ENCODE assay signal across 8 cellular contexts in genomic region chr11:66842896-66843775, GRCh38. TPM values are rescaled to one million over a fixed set of nuclear protein-coding genes. Genes with fewer than 3 reads are reported as not detected.
DNase-seq lines count a peak whose midpoint lies in the region; ATAC-seq and TF ChIP-seq lines count a peak whose summit lies in the region.

Gene RCE1 (plus strand): TSS chr11:66843441. CDS start chr11:66843456, 15 bp downstream.

- DNase-seq in DND-41: peak; percentile 93
- peak; percentile 93 for DNase-seq in RWPE1 (ENCODE audit: low spot score)
- peak; percentile 87 for DNase-seq in activated T-helper 9 cell treated with anti-CD3 and anti-CD28 coated beads, Interleukin-2, amount 50 U/mL, for 16 hours (ENCODE audit: low read depth)
- peak; percentile 83 for DNase-seq in fibroblast of the aortic adventitia (ENCODE audit: low read depth)
- DNase-seq in stomach: peak; percentile 91

- H3K27ac ChIP-seq in DND-41 (ENCODE audit: low read length): peak within 1 kb of the TSS; percentile 95
- peak within 1 kb of the TSS; percentile 89 for H3K27ac ChIP-seq in KMS-11
- peak within 1 kb of the TSS; percentile 89 for H3K27ac ChIP-seq in RWPE1
- H3K27ac ChIP-seq in neural cell (ENCODE audit: low read length): peak within 1 kb of the TSS; percentile 86
- peak within 1 kb of the TSS; percentile 97 to 99 (median 98) for H3K27ac ChIP-seq in stomach

- H3K9me3 ChIP-seq in DND-41 (ENCODE audit: insufficient read depth, low read length, severe bottlenecking) (no peaks in the 10 kb centered on the region), neural cell (ENCODE audit: low read length) (no peaks in the 10 kb centered on the region), stomach (no peaks in the 10 kb centered on the region)

- POLR2A ChIA-PET in RWPE1 (lab: Yijun Ruan, JAX; ENCODE audit: low non-redundant PET): interaction anchor here (0.6 to 0.8 kb wide), 3 partner anchors 13 to 184 kb away, joined by 3 to 9 read pairs (median 5); no protein-coding TSS in a partner anchor

- whole genome bisulfite sequencing in stomach, 5 donors: 0 to 1% (median 1%) methylated on average over 35 to 98 of the region's 98 CpGs

- peak; percentile 81 for ATAC-seq in DND-41 (ENCODE audit: insufficient read depth, low read depth)
- peak; percentile 72 for ATAC-seq in GM21737 (IDR thresholded peaks at IDR 0.05; ENCODE audit: unreplicated experiment)

- peak within 1 kb of the TSS; percentile 77 to 82 for H3K4me3 ChIP-seq in DND-41 (ENCODE audit: low read depth in 1 of 2, low read length in 2 of 2)
- peak within 1 kb of the TSS; percentile 35 for H3K4me3 ChIP-seq in KMS-11 (IDR thresholded peaks at IDR 0.05; ENCODE audit: insufficient read depth, low read depth, low read length)
- peak within 1 kb of the TSS; percentile 99 for H3K4me3 ChIP-seq in fibroblast of the aortic adventitia (ENCODE audit: low read depth, low read length)
- peak within 1 kb of the TSS; percentile 89 for H3K4me3 ChIP-seq in neural cell (ENCODE audit: low read length)
- peak within 1 kb of the TSS; percentile 69 to 99 (median 96) for H3K4me3 ChIP-seq in stomach

- H2AFZ ChIP-seq in DND-41 (ENCODE audit: low read depth, low read length): peak within 1 kb of the TSS; percentile 79
- peak within 1 kb of the TSS; percentile 92 for H2AFZ ChIP-seq in KMS-11 (ENCODE audit: low read depth)
- peak within 1 kb of the TSS; percentile 65 for H2AFZ ChIP-seq in neural cell (ENCODE audit: low read depth, low read length)

- CTCF ChIA-PET in RWPE1 (lab: Yijun Ruan, JAX): interaction anchor here (0.6 to 1.8 kb wide), 3 partner anchors 9 to 179 kb away, joined by 3 to 6 read pairs (median 3); no protein-coding TSS in a partner anchor

- no peaks in the 10 kb centered on the region for H3F3A ChIP-seq in neural cell (ENCODE audit: insufficient read depth, low read length, poor library complexity, severe bottlenecking)

- TF ChIP-seq CTCF in DND-41 (IDR thresholded peaks at IDR 0.05; ENCODE audit: borderline replicate concordance, extremely low read depth, low read length, poor library complexity, severe bottlenecking) (no peak), KMS-11 (conservative IDR thresholded peaks at IDR 0.05; ENCODE audit: low read depth, low read length) (no peak), RWPE1 (conservative IDR thresholded peaks at IDR 0.05; ENCODE audit: low read depth) (no peak), fibroblast of the aortic adventitia (IDR thresholded peaks at IDR 0.05; ENCODE audit: insufficient read depth, low read length) (no peak), neural cell (IDR thresholded peaks at IDR 0.05; ENCODE audit: poor library complexity, severe bottlenecking) (no peak), stomach (IDR thresholded peaks at IDR 0.05) (no peak)

- H3K36me3 ChIP-seq in DND-41 (ENCODE audit: insufficient read depth, low read length): peaks cover 70% of the 10 kb centered on the region
- H3K36me3 ChIP-seq in KMS-11 (ENCODE audit: insufficient read depth): no peaks in the 10 kb centered on the region
- no peaks in the 10 kb centered on the region for H3K36me3 ChIP-seq in neural cell (ENCODE audit: insufficient read depth, low read length)
- H3K36me3 ChIP-seq in stomach: peaks cover 14 to 53% (median 48%) of the 10 kb centered on the region in 4 donors

- H3K9me2 ChIP-seq in neural cell (ENCODE audit: insufficient read depth, low read length): no peaks in the 10 kb centered on the region

- H3K4me1 ChIP-seq in DND-41 (ENCODE audit: insufficient read depth, low read length) (peaks cover 40% of the 10 kb centered on the region), KMS-11 (ENCODE audit: low read depth, poor library complexity, severe bottlenecking) (peaks cover 17% of the 10 kb centered on the region), stomach (peaks cover 26 to 50% (median 43%) of the 10 kb centered on the region in 4 donors)

- TF ChIP-seq RAD21 in neural cell (conservative IDR thresholded peaks at IDR 0.05): peak; percentile 31

- TF ChIP-seq EP300 in neural cell (conservative IDR thresholded peaks at IDR 0.05; ENCODE audit: poor library complexity, severe bottlenecking) (peak; percentile 60), stomach (IDR thresholded peaks at IDR 0.05) (no peak)

- H3K4me2 ChIP-seq in DND-41 (ENCODE audit: insufficient read depth, low read length): peak within 1 kb of the TSS; percentile 97
- H3K4me2 ChIP-seq in KMS-11: peak within 1 kb of the TSS; percentile 96
- peak within 1 kb of the TSS; percentile 99 for H3K4me2 ChIP-seq in neural cell (ENCODE audit: low read length)

- TF ChIP-seq POLR2A in stomach (IDR thresholded peaks at IDR 0.05): peak in 2 of 4 donors; percentile 35 to 62

- H3K9ac ChIP-seq in DND-41 (ENCODE audit: low read depth, low read length) (peak within 1 kb of the TSS; percentile 97), KMS-11 (peak within 1 kb of the TSS; percentile 98), neural cell (ENCODE audit: low read length) (peak within 1 kb of the TSS; percentile 88)

- intact Hi-C loops in stomach (cut with DNase I; ENCODE audit: low total_unique reads): no loop called here

- H3K27me3 ChIP-seq in DND-41 (ENCODE audit: insufficient read depth, low read length, poor library complexity) (no peaks in the 10 kb centered on the region), KMS-11 (ENCODE audit: insufficient read depth, low read depth) (no peaks in the 10 kb centered on the region), neural cell (ENCODE audit: insufficient read depth, low read depth, low read length) (no peaks in the 10 kb centered on the region), stomach (no peaks in the 10 kb centered on the region)

- peaks cover 41% of the 10 kb centered on the region for H4K20me1 ChIP-seq in DND-41 (ENCODE audit: insufficient read depth, low read length)
- H4K20me1 ChIP-seq in KMS-11 (ENCODE audit: insufficient read depth): no peaks in the 10 kb centered on the region
- H4K20me1 ChIP-seq in neural cell (ENCODE audit: insufficient read depth): no peaks in the 10 kb centered on the region

- H3K79me2 ChIP-seq in DND-41 (ENCODE audit: insufficient read depth, low read length) (peaks cover 60% of the 10 kb centered on the region), KMS-11 (ENCODE audit: insufficient read depth, low read depth) (peaks cover 45% of the 10 kb centered on the region), neural cell (replicated peaks; ENCODE audit: insufficient read depth, low read length) (peaks cover 24% of the 10 kb centered on the region)

TF ChIP-seq in neural cell, 6 proteins besides CTCF, POLR2A, EP300 and RAD21:
- no peak for TF ChIP-seq TAF1 (IDR thresholded peaks at IDR 0.05; ENCODE audit: low read depth)
- TF ChIP-seq REST (IDR thresholded peaks at IDR 0.05; ENCODE audit: borderline replicate concordance): peak; percentile 48
- peak; percentile 91 for TF ChIP-seq MXI1 (conservative IDR thresholded peaks at IDR 0.05; ENCODE audit: poor library complexity, severe bottlenecking)
- no peak for TF ChIP-seq EZH2 (IDR thresholded peaks at IDR 0.05; ENCODE audit: borderline replicate concordance, insufficient read depth, low read length, poor library complexity, severe bottlenecking)
- TF ChIP-seq SMC3 (conservative IDR thresholded peaks at IDR 0.05; ENCODE audit: poor library complexity): peak; percentile 23
- peak; percentile 93 for TF ChIP-seq POLR2AphosphoS5 (IDR thresholded peaks at IDR 0.05)

RNA-seq across cellular contexts. Expression of gene RCE1, which starts in this region (rescaled TPM):
- 5.3 and 10.7 TPM in 2 replicates for total RNA-seq in fibroblast of the aortic adventitia (ENCODE audit: low replicate concordance)
- 50.5 and 58.2 TPM in 2 replicates for polyA plus RNA-seq in neural cell
- 22.9 and 23.1 TPM in 2 replicates for polyA minus RNA-seq in neural cell
- total RNA-seq in stomach: 100 to 1,000 TPM in 1 of 5 donors, 10 to 100 TPM in 2, 1 to 10 TPM in 1, under 1 TPM in 1; 0.58 to 124 (median 19.4) TPM
- 10 to 100 TPM in 2 of 3 donors, 1 to 10 TPM in 1; 9.7 to 22.5 (median 10.1) TPM for polyA plus RNA-seq in stomach

Comparison
In these comparisons a context has a peak if more than half of its experiments do, and no peak if none do; other contexts are left out.
1. Peak in every context shown above with its lines: DNase-seq, ATAC-seq, H3K4me3 ChIP-seq and H3K27ac ChIP-seq.
2. H3K4me3 ChIP-seq: peak in every context shown above with its lines; median percentile 99 in fibroblast of the aortic adventitia; 96 in stomach; 89 in neural cell; 80 in DND-41; 35 in KMS-11.